In the genomic region with DNA sequence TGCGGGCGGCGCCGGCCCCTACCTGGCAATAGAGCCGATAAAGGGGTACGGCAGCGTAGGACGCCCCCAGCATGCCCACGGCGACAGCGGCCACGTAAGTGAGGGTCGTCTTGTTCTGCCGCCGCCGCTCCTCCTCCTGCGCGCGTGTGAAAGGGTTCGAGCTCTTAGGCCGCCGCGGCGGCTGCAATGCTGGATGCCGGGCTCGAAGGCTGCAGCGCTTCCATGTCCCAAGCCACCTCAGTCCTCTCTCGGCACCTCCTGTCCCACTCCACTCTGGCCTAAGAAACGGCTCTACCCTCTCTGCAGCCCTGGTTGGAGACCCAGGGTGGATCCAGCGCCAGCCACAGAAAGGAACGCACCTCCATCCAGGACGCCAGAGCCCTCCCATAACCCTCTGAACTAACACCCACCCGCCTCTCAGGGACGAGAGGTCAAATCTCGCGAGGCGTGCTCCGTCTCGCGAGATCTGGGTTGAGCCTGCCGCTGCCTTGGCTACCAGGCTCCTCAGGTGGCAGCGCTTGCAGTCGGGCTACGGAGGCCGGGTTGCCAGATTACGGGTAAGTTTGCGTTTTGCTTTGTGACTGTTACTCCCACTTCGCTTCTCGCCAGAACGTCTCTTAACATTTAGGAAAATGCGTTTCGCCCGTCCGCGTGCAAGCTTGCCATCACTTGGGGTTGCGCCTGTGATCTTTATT, we compare ENCODE assay signal across 1 cellular context.
A peak's percentile ranks its signal among the peaks of the same experiment; 100 is the strongest.
TF ChIP-seq lines count a peak whose summit lies in the region.

A gene with protein sequence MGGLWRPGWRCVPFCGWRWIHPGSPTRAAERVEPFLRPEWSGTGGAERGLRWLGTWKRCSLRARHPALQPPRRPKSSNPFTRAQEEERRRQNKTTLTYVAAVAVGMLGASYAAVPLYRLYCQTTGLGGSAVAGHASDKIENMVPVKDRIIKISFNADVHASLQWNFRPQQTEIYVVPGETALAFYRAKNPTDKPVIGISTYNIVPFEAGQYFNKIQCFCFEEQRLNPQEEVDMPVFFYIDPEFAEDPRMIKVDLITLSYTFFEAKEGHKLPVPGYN (minus strand): TSS at position 396 of the 695 bp plus-strand sequence. CDS start 8 bp downstream, at position 388.
A gene with protein sequence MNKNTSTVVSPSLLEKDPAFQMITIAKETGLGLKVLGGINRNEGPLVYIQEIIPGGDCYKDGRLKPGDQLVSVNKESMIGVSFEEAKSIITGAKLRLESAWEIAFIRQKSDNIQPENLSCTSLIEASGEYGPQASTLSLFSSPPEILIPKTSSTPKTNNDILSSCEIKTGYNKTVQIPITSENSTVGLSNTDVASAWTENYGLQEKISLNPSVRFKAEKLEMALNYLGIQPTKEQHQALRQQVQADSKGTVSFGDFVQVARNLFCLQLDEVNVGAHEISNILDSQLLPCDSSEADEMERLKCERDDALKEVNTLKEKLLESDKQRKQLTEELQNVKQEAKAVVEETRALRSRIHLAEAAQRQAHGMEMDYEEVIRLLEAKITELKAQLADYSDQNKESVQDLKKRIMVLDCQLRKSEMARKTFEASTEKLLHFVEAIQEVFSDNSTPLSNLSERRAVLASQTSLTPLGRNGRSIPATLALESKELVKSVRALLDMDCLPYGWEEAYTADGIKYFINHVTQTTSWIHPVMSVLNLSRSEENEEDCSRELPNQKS (plus strand): TSS at position 507 of the 695 bp plus-strand sequence. CDS start 17,455 bp downstream, outside the sequence.

TF ChIP-seq in K562, 482 proteins besides CTCF, POLR2A, EP300 and RAD21 (continued from another document and continues in another):
- TF ChIP-seq, protein P1, sequence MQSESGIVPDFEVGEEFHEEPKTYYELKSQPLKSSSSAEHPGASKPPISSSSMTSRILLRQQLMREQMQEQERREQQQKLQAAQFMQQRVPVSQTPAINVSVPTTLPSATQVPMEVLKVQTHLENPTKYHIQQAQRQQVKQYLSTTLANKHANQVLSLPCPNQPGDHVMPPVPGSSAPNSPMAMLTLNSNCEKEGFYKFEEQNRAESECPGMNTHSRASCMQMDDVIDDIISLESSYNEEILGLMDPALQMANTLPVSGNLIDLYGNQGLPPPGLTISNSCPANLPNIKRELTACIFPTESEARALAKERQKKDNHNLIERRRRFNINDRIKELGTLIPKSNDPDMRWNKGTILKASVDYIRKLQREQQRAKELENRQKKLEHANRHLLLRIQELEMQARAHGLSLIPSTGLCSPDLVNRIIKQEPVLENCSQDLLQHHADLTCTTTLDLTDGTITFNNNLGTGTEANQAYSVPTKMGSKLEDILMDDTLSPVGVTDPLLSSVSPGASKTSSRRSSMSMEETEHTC (IDR thresholded peaks at IDR 0.05) = no peak
- TF ChIP-seq CBX2 (IDR thresholded peaks at IDR 0.05; ENCODE audit: insufficient read depth, low read length, poor library complexity, severe bottlenecking) (no peak), SRSF1 (IDR thresholded peaks at IDR 0.05; ENCODE audit: low read depth, low read length) (no peak), ZNF239 (CRISPR knock-in tag; IDR thresholded peaks at IDR 0.05) (no peak), GTF2A2 (tag; IDR thresholded peaks at IDR 0.05) (no peak), MTA1 (IDR thresholded peaks at IDR 0.05; ENCODE audit: borderline replicate concordance) (no peak), PHF20 (IDR thresholded peaks at IDR 0.05; ENCODE audit: partially characterized antibody) (no peak), ZSCAN29 (IDR thresholded peaks at IDR 0.05) (no peak), NR0B1 (IDR thresholded peaks at IDR 0.05; ENCODE audit: partially characterized antibody) (no peak), ZFPM2 (CRISPR knock-in tag; IDR thresholded peaks at IDR 0.05) (no peak), TEAD4 (IDR thresholded peaks at IDR 0.05; ENCODE audit: low read length) (no peak), TEAD4 (CRISPR knock-in tag; IDR thresholded peaks at IDR 0.05; ENCODE audit: borderline replicate concordance) (no peak), ZNF282 (CRISPR knock-in tag; IDR thresholded peaks at IDR 0.05) (no peak), MEF2D (tag; conservative IDR thresholded peaks at IDR 0.05; ENCODE audit: low read depth) (no peak), RNF219 (CRISPR knock-in tag; IDR thresholded peaks at IDR 0.05) (no peak), PPARD (CRISPR knock-in tag; IDR thresholded peaks at IDR 0.05) (no peak), SAP30 (IDR thresholded peaks at IDR 0.05; ENCODE audit: borderline replicate concordance, insufficient read depth, low read depth, low read length, poor library complexity, severe bottlenecking) (peak; percentile 11), ZNF165 (CRISPR knock-in tag; IDR thresholded peaks at IDR 0.05; ENCODE audit: borderline replicate concordance) (no peak), RFX5 (IDR thresholded peaks at IDR 0.05; ENCODE audit: low read depth, low read length) (no peak), ZNF12 (CRISPR knock-in tag; IDR thresholded peaks at IDR 0.05) (no peak; the same call in 1 of the 2 replicates), GTF3C2 (IDR thresholded peaks at IDR 0.05; ENCODE audit: borderline replicate concordance, extremely low read depth, insufficient read length) (no peak), ZNF143 (CRISPR knock-in tag; IDR thresholded peaks at IDR 0.05) (no peak), NRF1 (conservative IDR thresholded peaks at IDR 0.05 in 1 of 2, IDR thresholded peaks at IDR 0.05 in 1 of 2) (peak; percentile 64 to 72), ZBTB12 (CRISPR knock-in tag; IDR thresholded peaks at IDR 0.05) (no peak), MCM7 (IDR thresholded peaks at IDR 0.05) (no peak), ATF1 (CRISPR knock-in tag; IDR thresholded peaks at IDR 0.05) (no peak), ATF1 (tag; IDR thresholded peaks at IDR 0.05) (peak; percentile 26; the same call in 1 of the 2 replicates), ZFP30 (CRISPR knock-in tag; IDR thresholded peaks at IDR 0.05; ENCODE audit: borderline replicate concordance) (no peak), MCM2 (IDR thresholded peaks at IDR 0.05; ENCODE audit: low read depth) (no peak)
- TF ChIP-seq, protein P2, sequence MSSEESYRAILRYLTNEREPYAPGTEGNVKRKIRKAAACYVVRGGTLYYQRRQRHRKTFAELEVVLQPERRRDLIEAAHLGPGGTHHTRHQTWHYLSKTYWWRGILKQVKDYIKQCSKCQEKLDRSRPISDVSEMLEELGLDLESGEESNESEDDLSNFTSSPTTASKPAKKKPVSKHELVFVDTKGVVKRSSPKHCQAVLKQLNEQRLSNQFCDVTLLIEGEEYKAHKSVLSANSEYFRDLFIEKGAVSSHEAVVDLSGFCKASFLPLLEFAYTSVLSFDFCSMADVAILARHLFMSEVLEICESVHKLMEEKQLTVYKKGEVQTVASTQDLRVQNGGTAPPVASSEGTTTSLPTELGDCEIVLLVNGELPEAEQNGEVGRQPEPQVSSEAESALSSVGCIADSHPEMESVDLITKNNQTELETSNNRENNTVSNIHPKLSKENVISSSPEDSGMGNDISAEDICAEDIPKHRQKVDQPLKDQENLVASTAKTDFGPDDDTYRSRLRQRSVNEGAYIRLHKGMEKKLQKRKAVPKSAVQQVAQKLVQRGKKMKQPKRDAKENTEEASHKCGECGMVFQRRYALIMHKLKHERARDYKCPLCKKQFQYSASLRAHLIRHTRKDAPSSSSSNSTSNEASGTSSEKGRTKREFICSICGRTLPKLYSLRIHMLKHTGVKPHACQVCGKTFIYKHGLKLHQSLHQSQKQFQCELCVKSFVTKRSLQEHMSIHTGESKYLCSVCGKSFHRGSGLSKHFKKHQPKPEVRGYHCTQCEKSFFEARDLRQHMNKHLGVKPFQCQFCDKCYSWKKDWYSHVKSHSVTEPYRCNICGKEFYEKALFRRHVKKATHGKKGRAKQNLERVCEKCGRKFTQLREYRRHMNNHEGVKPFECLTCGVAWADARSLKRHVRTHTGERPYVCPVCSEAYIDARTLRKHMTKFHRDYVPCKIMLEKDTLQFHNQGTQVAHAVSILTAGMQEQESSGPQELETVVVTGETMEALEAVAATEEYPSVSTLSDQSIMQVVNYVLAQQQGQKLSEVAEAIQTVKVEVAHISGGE (CRISPR knock-in tag; IDR thresholded peaks at IDR 0.05) = no peak
- TF ChIP-seq, protein P3, sequence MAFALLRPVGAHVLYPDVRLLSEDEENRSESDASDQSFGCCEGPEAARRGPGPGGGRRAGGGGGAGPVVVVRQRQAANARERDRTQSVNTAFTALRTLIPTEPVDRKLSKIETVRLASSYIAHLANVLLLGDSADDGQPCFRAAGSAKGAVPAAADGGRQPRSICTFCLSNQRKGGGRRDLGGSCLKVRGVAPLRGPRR (CRISPR knock-in tag; IDR thresholded peaks at IDR 0.05) = no peak
- TF ChIP-seq, protein P4, sequence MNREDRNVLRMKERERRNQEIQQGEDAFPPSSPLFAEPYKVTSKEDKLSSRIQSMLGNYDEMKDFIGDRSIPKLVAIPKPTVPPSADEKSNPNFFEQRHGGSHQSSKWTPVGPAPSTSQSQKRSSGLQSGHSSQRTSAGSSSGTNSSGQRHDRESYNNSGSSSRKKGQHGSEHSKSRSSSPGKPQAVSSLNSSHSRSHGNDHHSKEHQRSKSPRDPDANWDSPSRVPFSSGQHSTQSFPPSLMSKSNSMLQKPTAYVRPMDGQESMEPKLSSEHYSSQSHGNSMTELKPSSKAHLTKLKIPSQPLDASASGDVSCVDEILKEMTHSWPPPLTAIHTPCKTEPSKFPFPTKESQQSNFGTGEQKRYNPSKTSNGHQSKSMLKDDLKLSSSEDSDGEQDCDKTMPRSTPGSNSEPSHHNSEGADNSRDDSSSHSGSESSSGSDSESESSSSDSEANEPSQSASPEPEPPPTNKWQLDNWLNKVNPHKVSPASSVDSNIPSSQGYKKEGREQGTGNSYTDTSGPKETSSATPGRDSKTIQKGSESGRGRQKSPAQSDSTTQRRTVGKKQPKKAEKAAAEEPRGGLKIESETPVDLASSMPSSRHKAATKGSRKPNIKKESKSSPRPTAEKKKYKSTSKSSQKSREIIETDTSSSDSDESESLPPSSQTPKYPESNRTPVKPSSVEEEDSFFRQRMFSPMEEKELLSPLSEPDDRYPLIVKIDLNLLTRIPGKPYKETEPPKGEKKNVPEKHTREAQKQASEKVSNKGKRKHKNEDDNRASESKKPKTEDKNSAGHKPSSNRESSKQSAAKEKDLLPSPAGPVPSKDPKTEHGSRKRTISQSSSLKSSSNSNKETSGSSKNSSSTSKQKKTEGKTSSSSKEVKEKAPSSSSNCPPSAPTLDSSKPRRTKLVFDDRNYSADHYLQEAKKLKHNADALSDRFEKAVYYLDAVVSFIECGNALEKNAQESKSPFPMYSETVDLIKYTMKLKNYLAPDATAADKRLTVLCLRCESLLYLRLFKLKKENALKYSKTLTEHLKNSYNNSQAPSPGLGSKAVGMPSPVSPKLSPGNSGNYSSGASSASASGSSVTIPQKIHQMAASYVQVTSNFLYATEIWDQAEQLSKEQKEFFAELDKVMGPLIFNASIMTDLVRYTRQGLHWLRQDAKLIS (CRISPR knock-in tag; IDR thresholded peaks at IDR 0.05) = no peak
